Comparison of ENCODE assay signal across 2 cellular contexts in genomic region chrX:48465336-48465933, GRCh38.
TF ChIP-seq lines count a peak whose summit lies in the region.

No MANE protein-coding gene starts in this region.

TF ChIP-seq in K562, 482 proteins besides CTCF, POLR2A, EP300 and RAD21:
- TF ChIP-seq USF2 (CRISPR knock-in tag; IDR thresholded peaks at IDR 0.05) = no peak
- TF ChIP-seq PHB (CRISPR knock-in tag; IDR thresholded peaks at IDR 0.05) = no peak
- TF ChIP-seq RBFOX2 (IDR thresholded peaks at IDR 0.05; ENCODE audit: low read depth, low read length) = 0 out of 2 replicates have a peak, but pooled peaks have one; percentile 9
- TF ChIP-seq CCNT2 (IDR thresholded peaks at IDR 0.05; ENCODE audit: borderline replicate concordance, extremely low read depth, insufficient read length, low read depth, low read length) = no peak
- TF ChIP-seq, protein P1, sequence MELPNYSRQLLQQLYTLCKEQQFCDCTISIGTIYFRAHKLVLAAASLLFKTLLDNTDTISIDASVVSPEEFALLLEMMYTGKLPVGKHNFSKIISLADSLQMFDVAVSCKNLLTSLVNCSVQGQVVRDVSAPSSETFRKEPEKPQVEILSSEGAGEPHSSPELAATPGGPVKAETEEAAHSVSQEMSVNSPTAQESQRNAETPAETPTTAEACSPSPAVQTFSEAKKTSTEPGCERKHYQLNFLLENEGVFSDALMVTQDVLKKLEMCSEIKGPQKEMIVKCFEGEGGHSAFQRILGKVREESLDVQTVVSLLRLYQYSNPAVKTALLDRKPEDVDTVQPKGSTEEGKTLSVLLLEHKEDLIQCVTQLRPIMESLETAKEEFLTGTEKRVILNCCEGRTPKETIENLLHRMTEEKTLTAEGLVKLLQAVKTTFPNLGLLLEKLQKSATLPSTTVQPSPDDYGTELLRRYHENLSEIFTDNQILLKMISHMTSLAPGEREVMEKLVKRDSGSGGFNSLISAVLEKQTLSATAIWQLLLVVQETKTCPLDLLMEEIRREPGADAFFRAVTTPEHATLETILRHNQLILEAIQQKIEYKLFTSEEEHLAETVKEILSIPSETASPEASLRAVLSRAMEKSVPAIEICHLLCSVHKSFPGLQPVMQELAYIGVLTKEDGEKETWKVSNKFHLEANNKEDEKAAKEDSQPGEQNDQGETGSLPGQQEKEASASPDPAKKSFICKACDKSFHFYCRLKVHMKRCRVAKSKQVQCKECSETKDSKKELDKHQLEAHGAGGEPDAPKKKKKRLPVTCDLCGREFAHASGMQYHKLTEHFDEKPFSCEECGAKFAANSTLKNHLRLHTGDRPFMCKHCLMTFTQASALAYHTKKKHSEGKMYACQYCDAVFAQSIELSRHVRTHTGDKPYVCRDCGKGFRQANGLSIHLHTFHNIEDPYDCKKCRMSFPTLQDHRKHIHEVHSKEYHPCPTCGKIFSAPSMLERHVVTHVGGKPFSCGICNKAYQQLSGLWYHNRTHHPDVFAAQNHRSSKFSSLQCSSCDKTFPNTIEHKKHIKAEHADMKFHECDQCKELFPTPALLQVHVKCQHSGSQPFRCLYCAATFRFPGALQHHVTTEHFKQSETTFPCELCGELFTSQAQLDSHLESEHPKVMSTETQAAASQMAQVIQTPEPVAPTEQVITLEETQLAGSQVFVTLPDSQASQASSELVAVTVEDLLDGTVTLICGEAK (IDR thresholded peaks at IDR 0.05) = no peak
- TF ChIP-seq, protein P1 (CRISPR knock-in tag; IDR thresholded peaks at IDR 0.05) = no peak
- no peak for TF ChIP-seq PBX2 (CRISPR knock-in tag; IDR thresholded peaks at IDR 0.05; ENCODE audit: low read depth)
- no peak for TF ChIP-seq PBX2 (tag; conservative IDR thresholded peaks at IDR 0.05; ENCODE audit: low read depth)
- TF ChIP-seq ZNF217 (CRISPR knock-in tag; IDR thresholded peaks at IDR 0.05) = no peak

TF ChIP-seq in WTC11, 78 proteins besides CTCF, POLR2A, EP300 and RAD21:
- TF ChIP-seq ZNF416 (CRISPR knock-in tag; IDR thresholded peaks at IDR 0.05) = no peak
- no peak for TF ChIP-seq ATF2 (CRISPR knock-in tag; IDR thresholded peaks at IDR 0.05; ENCODE audit: borderline replicate concordance, low read depth)
- no peak for TF ChIP-seq PREB (CRISPR knock-in tag; IDR thresholded peaks at IDR 0.05; ENCODE audit: borderline replicate concordance)
